8 cellular contexts compared by ENCODE assay signal in the genomic region with DNA sequence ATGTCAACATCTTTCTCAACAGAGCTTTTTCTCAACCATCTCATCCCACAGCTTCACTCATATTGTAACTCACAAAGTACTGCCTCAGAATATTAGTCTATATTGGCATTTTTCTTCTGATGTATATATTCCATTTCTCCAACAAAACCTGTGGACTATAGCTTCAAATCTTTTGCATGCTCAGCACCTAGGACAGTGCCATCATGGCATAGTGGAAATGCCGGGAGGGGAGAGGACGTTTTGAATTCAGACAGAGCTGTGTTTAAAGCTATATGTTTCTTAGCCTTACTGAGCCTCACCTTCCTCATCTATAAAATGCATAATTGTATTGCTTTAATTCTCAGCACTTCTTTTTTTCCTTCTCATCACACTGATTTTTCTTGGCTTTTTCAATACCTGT.
"Had no signal": no experiment of that assay in that cellular context is flagged by ENCODE, and none has a peak within 500 bp of the region (broad histone marks: within the 10 kb centered on the region; RNA-seq: fewer than 3 reads in every experiment).

No MANE protein-coding gene starts in this region.

- H3K4me3 Mint-ChIP-seq: HFFc6 had no signal

- H3K36me3 ChIP-seq: HAP-1 had no signal

- H3K27ac ChIP-seq: KMS-11 had no signal

- H3K4me1 ChIP-seq: HAP-1 had no signal

- DNase-seq: GOT3, H7, HFFc6, IMR-90, Karpas-422, KBM-7 had no signal

- H3K4me3 ChIP-seq: HAP-1 had no signal

- H3K4me2 ChIP-seq: KMS-11 had no signal

- H3K27ac Mint-ChIP-seq: HFFc6 had no signal
